In the genomic region with DNA sequence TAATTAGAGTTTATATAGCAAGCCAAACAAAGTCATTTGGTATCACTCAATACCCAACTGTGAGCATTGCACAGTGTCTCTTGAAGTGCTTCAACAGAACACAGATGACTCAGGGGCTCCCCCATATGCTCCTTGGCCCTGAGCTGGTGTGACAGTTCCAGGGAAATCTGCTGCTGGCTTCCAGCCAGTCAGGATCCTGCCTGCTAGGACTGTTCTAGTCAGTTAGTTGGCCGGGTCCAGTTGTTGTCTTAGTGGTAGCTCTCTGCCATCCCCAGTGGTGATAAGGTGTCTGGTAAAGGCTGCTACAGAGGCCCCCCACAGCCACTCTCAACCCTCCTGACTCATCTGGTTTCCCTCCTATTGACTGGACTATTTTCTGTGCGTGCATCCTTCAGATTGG, we compare ENCODE assay signal across 11 cellular contexts.
DNase-seq lines count a peak whose midpoint lies in the region; ATAC-seq and TF ChIP-seq lines count a peak whose summit lies in the region.
"Had no signal": no experiment of that assay in that cellular context is flagged by ENCODE, and none has a peak within 500 bp of the region (broad histone marks: within the 10 kb centered on the region; RNA-seq: fewer than 3 reads in every experiment).

No MANE protein-coding gene starts in this region.

- no peak overlapping the region for H3K4me3 ChIP-seq in sigmoid colon

- no peak for ATAC-seq in GM21717 (IDR thresholded peaks at IDR 0.05; ENCODE audit: unreplicated experiment)

- no peaks in the 10 kb centered on the region for H3K9me3 ChIP-seq in sigmoid colon

- no peak for TF ChIP-seq CTCF in sigmoid colon (IDR thresholded peaks at IDR 0.05)

- intact Hi-C loops in sigmoid colon (cut with DNase I): loop anchor here (5.0 kb wide), 1 partner anchor 67 kb away; no protein-coding TSS in a partner anchor

- DNase-seq in ELR (ENCODE audit: low read depth): peak; percentile 52
- peak; percentile 8 for DNase-seq in T1000 (lab: John Stamatoyannopoulos, UW)
- DNase-seq in glomerular visceral epithelial cell (ENCODE audit: extremely low spot score): peak; percentile 68
- peak; percentile 90 for DNase-seq in sigmoid colon
- no peak for DNase-seq in NAMALWA (ENCODE audit: low spot score)
- no peak for DNase-seq in activated T-cell treated with anti-CD3 and anti-CD28 coated beads for 4 hours
- no peak for DNase-seq in LoVo (ENCODE audit: low spot score)
- DNase-seq: activated CD4-positive, alpha-beta memory T cell treated with anti-CD3 and anti-CD28 coated beads, Interleukin-2, amount 10 ng/mL, durations not matched to agents 7 days and 5 days; GOT3; stimulated activated CD4-positive, alpha-beta T cell treated with anti-CD3 and anti-CD28 coated beads, Interleukin-1b, Interleukin-23, amount 100 ng/mL, for 48 hours had no signal

- 79 to 84% methylated on average over 2 of the region's 2 CpGs for WGBS in sigmoid colon, 2 donors

- peak in 2 of 4 donors; percentile 21 to 52 for TF ChIP-seq EP300 in sigmoid colon (IDR thresholded peaks at IDR 0.05)

- peaks cover 0 to 37% (median 11%) of the 10 kb centered on the region in 4 donors for H3K4me1 ChIP-seq in sigmoid colon

- TF ChIP-seq POLR2A in sigmoid colon (IDR thresholded peaks at IDR 0.05): no peak

- H3K27me3 ChIP-seq in sigmoid colon: no peaks in the 10 kb centered on the region

- peak overlapping the region in 3 of 4 donors; percentile 25 to 64 (median 49) for H3K27ac ChIP-seq in sigmoid colon

- H3K36me3 ChIP-seq in sigmoid colon: no peaks in the 10 kb centered on the region

Comparison
In these comparisons a context has a peak if more than half of its experiments do, and no peak if none do; other contexts are left out.
1. DNase-seq: peak in ELR (single experiment), T1000 (single experiment), glomerular visceral epithelial cell (single experiment) and sigmoid colon (single experiment); none in NAMALWA (single experiment), activated T-cell treated with anti-CD3 and anti-CD28 coated beads for 4 hours (single experiment) and LoVo (single experiment).